ENCODE assay signal across 20 cellular contexts in genomic region chr17:41535764-41536481, GRCh38. TPM values are rescaled to one million over a fixed set of nuclear protein-coding genes. Genes with fewer than 3 reads are reported as not detected.
A peak's percentile ranks its signal among the peaks of the same experiment; 100 is the strongest.
DNase-seq lines count a peak whose midpoint lies in the region; ATAC-seq and TF ChIP-seq lines count a peak whose summit lies in the region.
"Had no signal": no experiment of that assay in that cellular context is flagged by ENCODE, and none has a peak within 500 bp of the region (broad histone marks: within the 10 kb centered on the region; RNA-seq: fewer than 3 reads in every experiment).

No MANE protein-coding gene starts in this region.

- H3K23ac ChIP-seq in mesenchymal stem cell (ENCODE audit: low read length in 2 of 2): no peak overlapping the region

- no peak overlapping the region for H3K9ac ChIP-seq in mesenchymal stem cell (ENCODE audit: low read length)

- no peak overlapping the region for H3K4me2 ChIP-seq in mesenchymal stem cell (ENCODE audit: low read length, poor library complexity, severe bottlenecking)

- H3K36me3 ChIP-seq in mesenchymal stem cell (ENCODE audit: control insufficient read depth in 1 of 2, insufficient read depth in 2 of 2, low read depth in 1 of 2, low read length in 2 of 2) (no peaks in the 10 kb centered on the region), sigmoid colon (no peaks in the 10 kb centered on the region)

- H3K4me1 ChIP-seq in mesenchymal stem cell (ENCODE audit: control insufficient read depth, insufficient read depth, low read depth, low read length) (peaks cover 33% of the 10 kb centered on the region), sigmoid colon (no peaks in the 10 kb centered on the region)

- H3K18ac ChIP-seq in mesenchymal stem cell (ENCODE audit: low read depth in 1 of 2, low read length in 2 of 2): peak overlapping the region; percentile 4 to 85

- H3K14ac ChIP-seq in mesenchymal stem cell (ENCODE audit: low read length in 2 of 2): peak overlapping the region in 1 of 2 experiments; percentile 11

- no peak overlapping the region for H2BK120ac ChIP-seq in mesenchymal stem cell (ENCODE audit: low read depth, low read length)

- intact Hi-C loops in sigmoid colon (cut with DNase I): no loop called here

- no peaks in the 10 kb centered on the region for H3K9me3 ChIP-seq in mesenchymal stem cell (ENCODE audit: control insufficient read depth, low read length)
- no peaks in the 10 kb centered on the region for H3K9me3 ChIP-seq in sigmoid colon

- peak overlapping the region; percentile 31 to 33 for H3K4ac ChIP-seq in mesenchymal stem cell (ENCODE audit: low read depth in 1 of 2, low read length in 2 of 2)

- peak overlapping the region; percentile 75 for H4K8ac ChIP-seq in mesenchymal stem cell (ENCODE audit: low read length)

- no peak for TF ChIP-seq EP300 in sigmoid colon (IDR thresholded peaks at IDR 0.05)

- TF ChIP-seq CTCF in C4-2B (conservative IDR thresholded peaks at IDR 0.05) (no peak), VCaP (conservative IDR thresholded peaks at IDR 0.05) (no peak), sigmoid colon (IDR thresholded peaks at IDR 0.05) (no peak)

- H4K91ac ChIP-seq in mesenchymal stem cell (ENCODE audit: low read length): peak overlapping the region; percentile 3

- H3K79me1 ChIP-seq in mesenchymal stem cell (replicated peaks; ENCODE audit: low read length, poor library complexity, severe bottlenecking): no peaks in the 10 kb centered on the region

- H2AFZ ChIP-seq in mesenchymal stem cell (ENCODE audit: low read depth, low read length): no peak overlapping the region

- peak overlapping the region in 1 of 2 experiments; percentile 91 for H2BK12ac ChIP-seq in mesenchymal stem cell (ENCODE audit: low read length in 2 of 2)

- H3K4me3 ChIP-seq in mesenchymal stem cell (ENCODE audit: insufficient read depth in 1 of 2, low read depth in 1 of 2, low read length in 2 of 2) (no peak overlapping the region), sigmoid colon (no peak overlapping the region)
- H3K4me3 ChIP-seq: skin epidermis had no signal

- H2BK15ac ChIP-seq in mesenchymal stem cell (ENCODE audit: low read depth, poor library complexity, severe bottlenecking): no peak overlapping the region

- no peak for TF ChIP-seq POLR2A in sigmoid colon (IDR thresholded peaks at IDR 0.05)

- peak overlapping the region; percentile 72 for H3K27ac ChIP-seq in C4-2B
- H3K27ac ChIP-seq in VCaP: peak overlapping the region; percentile 66
- H3K27ac ChIP-seq in mesenchymal stem cell (ENCODE audit: low read length, poor library complexity, severe bottlenecking): no peak overlapping the region
- no peak overlapping the region for H3K27ac ChIP-seq in sigmoid colon
- H3K27ac ChIP-seq: skin epidermis had no signal

- 71% methylated on average over 14 of the region's 15 CpGs for WGBS in mesenchymal stem cell
- WGBS in sigmoid colon, 2 donors: 62 to 68% methylated on average over 15 of the region's 15 CpGs

- H2BK5ac ChIP-seq in mesenchymal stem cell (ENCODE audit: low read depth, low read length, poor library complexity, severe bottlenecking): no peak overlapping the region

- DNase-seq in mesenchymal stem cell: no peak
- no peak for DNase-seq in pons (ENCODE audit: low spot score)
- no peak for DNase-seq in sigmoid colon
- DNase-seq: activated CD4-positive, CD25-positive, alpha-beta regulatory T cell treated with anti-CD3 and anti-CD28 coated beads, Interleukin-2, amount 50 U/mL, for 72 hours; activated CD8-positive, alpha-beta memory T cell treated with anti-CD3 and anti-CD28 coated beads, Interleukin-2, amount 50 U/mL, for 4 hours; activated naive CD4-positive, alpha-beta T cell treated with anti-CD3 and anti-CD28 coated beads, Interleukin-2, amount 50 U/mL, for 16 hours; effector memory CD4-positive, alpha-beta T cell; NCI-H1694 treated with DMSO at 0.1 percent for 48 hours; stimulated activated naive CD8-positive, alpha-beta T cell treated with anti-CD3 and anti-CD28 coated beads, Interleukin-15, amount 100 ng/mL, for 72 hours had no signal

- no peak for ATAC-seq in HG02938 (IDR thresholded peaks at IDR 0.05; ENCODE audit: unreplicated experiment)
- ATAC-seq: stimulated activated naive CD8-positive, alpha-beta T cell treated with anti-CD3 and anti-CD28 coated beads, Interleukin-15, amount 100 ng/mL, for 72 hours had no signal

- peak overlapping the region; percentile 36 for H2AK5ac ChIP-seq in mesenchymal stem cell (ENCODE audit: low read length, severe bottlenecking)

- H3K27me3 ChIP-seq in mesenchymal stem cell (ENCODE audit: control insufficient read depth in 1 of 2, insufficient read depth in 1 of 2, low read length in 2 of 2) (peaks cover 0 to 31% of the 10 kb centered on the region in 2 experiments), sigmoid colon (peaks cover 0 to 7% (median 4%) of the 10 kb centered on the region in 3 donors)

RNA-seq across cellular contexts. Expression of gene KRT19, which starts 7.8 kb away (rescaled TPM):
- polyA plus RNA-seq in mesenchymal stem cell (2013, experiment 1 of 2): 92.7 TPM
- 91.5 TPM for polyA plus RNA-seq in mesenchymal stem cell (2013, experiment 2 of 2)
- 1 to 10 TPM in 2 of 4 donors, under 1 TPM in 2; 0.49 to 2.5 (median 1.2) TPM for total RNA-seq in sigmoid colon
- 1,000 to 10,000 TPM in 2 of 3 donors, 100 to 1,000 TPM in 1; 809 to 2,366 (median 1,184) TPM for polyA plus RNA-seq in sigmoid colon
- total RNA-seq: CD8-positive, alpha-beta memory T cell; T-helper 1 cell treated with Interleukin-12 subunit alpha and Interleukin-12 subunit beta and Interleukin-4 antibody, amounts not matched to agents 30 ng/mL and 1 ng/mL, for 36 hours had no signal
- polyA plus RNA-seq: CD8-positive, alpha-beta memory T cell had no signal

RNA-seq across cellular contexts. Expression of gene KRT15, which starts 17.2 kb away (rescaled TPM):
- 0.46 TPM for polyA plus RNA-seq in mesenchymal stem cell (2013, experiment 1 of 2)
- 0.52 TPM for polyA plus RNA-seq in mesenchymal stem cell (2013, experiment 2 of 2)
- not detected for total RNA-seq in sigmoid colon
- polyA plus RNA-seq in sigmoid colon: 10 to 100 TPM in 1 of 3 donors, 1 to 10 TPM in 2; 5.4 to 10.3 (median 9.2) TPM
- total RNA-seq: A673; CD8-positive, alpha-beta memory T cell; mesenteric fat pad; T-helper 1 cell treated with Interleukin-12 subunit alpha and Interleukin-12 subunit beta and Interleukin-4 antibody, amounts not matched to agents 30 ng/mL and 1 ng/mL, for 36 hours had no signal
- polyA plus RNA-seq: CD8-positive, alpha-beta memory T cell had no signal

RNA-seq across cellular contexts. Expression of gene KRT13, which starts 30.5 kb away (rescaled TPM):
- not detected for polyA plus RNA-seq in mesenchymal stem cell (2013, experiment 1 of 2)
- polyA plus RNA-seq in mesenchymal stem cell (2013, experiment 2 of 2): not detected
- total RNA-seq in sigmoid colon: under 1 TPM in 1 of 4 donors, not detected in 3; 0.55 TPM
- 10 to 100 TPM in 1 of 3 donors, 1 to 10 TPM in 1, under 1 TPM in 1; 0.46 to 54.1 (median 8.0) TPM for polyA plus RNA-seq in sigmoid colon
- total RNA-seq: A673; CD8-positive, alpha-beta memory T cell; fibroblast of villous mesenchyme; mesenteric fat pad; NCI-H460; T-helper 1 cell treated with Interleukin-12 subunit alpha and Interleukin-12 subunit beta and Interleukin-4 antibody, amounts not matched to agents 30 ng/mL and 1 ng/mL, for 36 hours had no signal
- polyA plus RNA-seq: CD8-positive, alpha-beta memory T cell had no signal

RNA-seq across cellular contexts. Expression of gene KRT9, which starts 35.9 kb away (rescaled TPM):
- polyA plus RNA-seq in mesenchymal stem cell (2013, experiment 1 of 2): not detected
- polyA plus RNA-seq in mesenchymal stem cell (2013, experiment 2 of 2): not detected
- not detected for total RNA-seq in sigmoid colon
- polyA plus RNA-seq in sigmoid colon: not detected
- total RNA-seq: A673; CD8-positive, alpha-beta memory T cell; fibroblast of villous mesenchyme; mesenteric fat pad; NCI-H460; omental fat pad; T-helper 1 cell treated with Interleukin-12 subunit alpha and Interleukin-12 subunit beta and Interleukin-4 antibody, amounts not matched to agents 30 ng/mL and 1 ng/mL, for 36 hours had no signal
- polyA plus RNA-seq: CD8-positive, alpha-beta memory T cell had no signal

RNA-seq across cellular contexts. Expression of gene KRT36, which starts 46.2 kb away (rescaled TPM):
- polyA plus RNA-seq in mesenchymal stem cell (2013, experiment 1 of 2): 0.11 TPM
- polyA plus RNA-seq in mesenchymal stem cell (2013, experiment 2 of 2): 0.11 TPM
- total RNA-seq in sigmoid colon: under 1 TPM in 1 of 4 donors, not detected in 3; 0.33 TPM
- polyA plus RNA-seq in sigmoid colon: under 1 TPM in 1 of 3 donors, not detected in 2; 0.20 TPM
- total RNA-seq: A673; CD8-positive, alpha-beta memory T cell; mesenteric fat pad; NCI-H460; omental fat pad; T-helper 1 cell treated with Interleukin-12 subunit alpha and Interleukin-12 subunit beta and Interleukin-4 antibody, amounts not matched to agents 30 ng/mL and 1 ng/mL, for 36 hours had no signal
- polyA plus RNA-seq: CD8-positive, alpha-beta memory T cell had no signal

Comparison
In these comparisons a context has a peak if more than half of its experiments do, and no peak if none do; other contexts are left out.
1. H3K27ac ChIP-seq: peak in C4-2B (single experiment) and VCaP (single experiment); none in mesenchymal stem cell (single experiment) and sigmoid colon (0 of 4).